ENCODE assay signal across 8 cellular contexts in the genomic region with DNA sequence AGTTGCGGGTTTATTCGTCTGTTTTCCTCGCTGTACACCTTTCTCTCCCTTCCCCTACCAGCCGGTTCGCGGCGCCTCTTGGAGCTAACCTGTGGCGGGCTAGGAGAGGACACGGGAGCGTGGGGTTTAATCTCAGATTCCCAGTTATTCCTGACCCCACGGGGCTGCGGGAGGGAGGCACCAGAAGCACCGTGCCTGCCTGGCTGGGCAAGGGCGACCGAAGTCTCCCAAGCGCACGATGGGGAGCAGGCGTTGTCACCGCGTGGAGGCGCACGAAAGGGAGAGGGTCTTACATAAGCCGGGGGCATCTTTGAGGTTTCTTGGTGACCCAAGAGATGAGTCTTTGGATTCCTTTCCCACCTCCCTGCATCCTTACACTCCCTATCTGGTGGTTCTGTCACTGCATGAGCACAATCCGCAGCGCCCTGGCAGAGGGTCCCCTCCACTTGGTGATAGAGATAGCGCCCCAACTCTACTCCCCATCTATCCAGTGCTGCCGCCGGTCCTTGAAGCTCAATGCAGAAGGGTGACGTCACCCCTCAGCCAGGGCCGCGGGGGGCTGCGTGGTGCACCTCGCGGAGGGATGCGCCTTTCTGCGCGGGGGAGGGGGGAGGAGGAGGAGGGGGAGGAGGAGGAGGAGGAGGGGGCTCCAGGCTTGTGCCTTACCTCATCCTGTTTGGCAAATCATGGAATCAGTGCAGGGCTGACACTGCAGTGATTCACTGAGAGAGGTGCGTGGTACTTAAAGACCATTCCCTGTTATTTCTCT. TPM values are rescaled to one million over a fixed set of nuclear protein-coding genes. Genes with fewer than 3 reads are reported as not detected.
A peak's percentile ranks its signal among the peaks of the same experiment; 100 is the strongest.
DNase-seq lines count a peak whose midpoint lies in the region; ATAC-seq and TF ChIP-seq lines count a peak whose summit lies in the region.

No MANE protein-coding gene starts in this region.

- H3K9me3 Mint-ChIP-seq in activated naive CD8-positive, alpha-beta T cell treated with anti-CD3 and anti-CD28 coated beads, Interleukin-2, amount 50 U/mL, for 24 hours, result no peaks in the 10 kb centered on the region
- H3K9me3 Mint-ChIP-seq in progenitor cell of endocrine pancreas (ENCODE audit: low read depth), result no peaks in the 10 kb centered on the region

- TF ChIP-seq CTCF in progenitor cell of endocrine pancreas (IDR thresholded peaks at IDR 0.05; ENCODE audit: unreplicated experiment), result no peak

- peak overlapping the region; percentile 74 for H3K4me3 Mint-ChIP-seq in activated naive CD8-positive, alpha-beta T cell treated with anti-CD3 and anti-CD28 coated beads, Interleukin-2, amount 50 U/mL, for 24 hours
- H3K4me3 Mint-ChIP-seq in progenitor cell of endocrine pancreas (ENCODE audit: low read depth), result peak overlapping the region; percentile 92

- DNase-seq in D341Med (ENCODE audit: low spot score) (peak; percentile 65), NCI-H2227 treated with DMSO at 0.1 percent for 48 hours (lab: John Stamatoyannopoulos, UW) (peak; percentile 57), hepatic stellate cell (ENCODE audit: low spot score) (peak; percentile 1), progenitor cell of endocrine pancreas (ENCODE audit: low spot score, unreplicated experiment) (peak; percentile 12), NCI-H2196 treated with DMSO at 0.1 percent for 48 hours (lab: John Stamatoyannopoulos, UW; ENCODE audit: unreplicated experiment) (no peak), OCI-M1 (lab: John Stamatoyannopoulos, UW) (no peak)
- peak; percentile 4 for DNase-seq in activated naive CD8-positive, alpha-beta T cell treated with anti-CD3 and anti-CD28 coated beads, Interleukin-2, amount 50 U/mL, for 24 hours

- no peak for ATAC-seq in activated naive CD8-positive, alpha-beta T cell treated with anti-CD3 and anti-CD28 coated beads, Interleukin-2, amount 50 U/mL, for 24 hours
- ATAC-seq in HG02610 (IDR thresholded peaks at IDR 0.05; ENCODE audit: unreplicated experiment), result no peak

- no peaks in the 10 kb centered on the region for H3K27me3 Mint-ChIP-seq in activated naive CD8-positive, alpha-beta T cell treated with anti-CD3 and anti-CD28 coated beads, Interleukin-2, amount 50 U/mL, for 24 hours
- no peaks in the 10 kb centered on the region for H3K27me3 Mint-ChIP-seq in progenitor cell of endocrine pancreas

- H3K4me1 Mint-ChIP-seq in activated naive CD8-positive, alpha-beta T cell treated with anti-CD3 and anti-CD28 coated beads, Interleukin-2, amount 50 U/mL, for 24 hours, result peaks cover 4% of the 10 kb centered on the region
- H3K4me1 Mint-ChIP-seq in progenitor cell of endocrine pancreas (ENCODE audit: low read depth), result peaks cover 2% of the 10 kb centered on the region

- no peaks in the 10 kb centered on the region for H3K36me3 Mint-ChIP-seq in activated naive CD8-positive, alpha-beta T cell treated with anti-CD3 and anti-CD28 coated beads, Interleukin-2, amount 50 U/mL, for 24 hours (ENCODE audit: low read depth)
- H3K36me3 Mint-ChIP-seq in progenitor cell of endocrine pancreas (ENCODE audit: insufficient read depth), result no peaks in the 10 kb centered on the region

- H3K27ac Mint-ChIP-seq in activated naive CD8-positive, alpha-beta T cell treated with anti-CD3 and anti-CD28 coated beads, Interleukin-2, amount 50 U/mL, for 24 hours, result no peak overlapping the region
- H3K27ac Mint-ChIP-seq in progenitor cell of endocrine pancreas, result no peak overlapping the region

RNA-seq across cellular contexts. Expression of a gene that starts 0.8 kb away (rescaled TPM):
- total RNA-seq in progenitor cell of endocrine pancreas, result 21.1 and 21.8 TPM in 2 replicates

Comparison
In these comparisons a context has a peak if more than half of its experiments do, and no peak if none do; other contexts are left out.
1. DNase-seq: peak in D341Med (single experiment), NCI-H2227 treated with DMSO at 0.1 percent for 48 hours (single experiment), activated naive CD8-positive, alpha-beta T cell treated with anti-CD3 and anti-CD28 coated beads, Interleukin-2, amount 50 U/mL, for 24 hours (single experiment), hepatic stellate cell (single experiment) and progenitor cell of endocrine pancreas (single experiment); none in NCI-H2196 treated with DMSO at 0.1 percent for 48 hours (single experiment) and OCI-M1 (single experiment).